Comparison of ENCODE assay signal across 8 cellular contexts in the genomic region with DNA sequence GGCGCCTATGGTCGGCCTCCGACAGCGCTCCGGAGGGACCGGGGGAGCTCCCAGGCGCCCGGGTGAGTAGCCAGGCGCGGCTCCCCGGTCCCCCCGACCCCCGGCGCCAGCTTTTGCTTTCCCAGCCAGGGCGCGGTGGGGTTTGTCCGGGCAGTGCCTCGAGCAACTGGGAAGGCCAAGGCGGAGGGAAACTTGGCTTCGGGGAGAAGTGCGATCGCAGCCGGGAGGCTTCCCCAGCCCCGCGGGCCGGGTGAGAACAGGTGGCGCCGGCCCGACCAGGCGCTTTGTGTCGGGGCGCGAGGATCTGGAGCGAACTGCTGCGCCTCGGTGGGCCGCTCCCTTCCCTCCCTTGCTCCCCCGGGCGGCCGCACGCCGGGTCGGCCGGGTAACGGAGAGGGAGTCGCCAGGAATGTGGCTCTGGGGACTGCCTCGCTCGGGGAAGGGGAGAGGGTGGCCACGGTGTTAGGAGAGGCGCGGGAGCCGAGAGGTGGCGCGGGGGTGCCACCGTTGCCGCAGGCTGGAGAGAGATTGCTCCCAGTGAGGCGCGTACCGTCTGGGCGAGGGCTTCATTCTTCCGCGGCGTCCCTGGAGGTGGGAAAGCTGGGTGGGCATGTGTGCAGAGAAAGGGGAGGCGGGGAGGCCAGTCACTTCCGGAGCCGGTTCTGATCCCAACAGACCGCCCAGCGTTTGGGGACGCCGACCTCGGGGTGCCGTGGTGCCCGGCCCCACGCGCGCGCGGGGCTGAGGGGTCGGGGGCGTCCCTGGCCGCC. TPM values are rescaled to one million over a fixed set of nuclear protein-coding genes. Genes with fewer than 3 reads are reported as not detected.
A peak's percentile ranks its signal among the peaks of the same experiment; 100 is the strongest.
DNase-seq lines count a peak whose midpoint lies in the region; ATAC-seq and TF ChIP-seq lines count a peak whose summit lies in the region.

No MANE protein-coding gene starts in this region.

- H3K4me3 Mint-ChIP-seq in activated T-cell treated with anti-CD3 and anti-CD28 coated beads, Interleukin-2, amount 50 U/mL, for 72 hours, result peak overlapping the region; percentile 86 to 87

- peak; percentile 73 for DNase-seq in BE2C
- DNase-seq in HL-60 (ENCODE audit: low read depth in 1 of 2, low spot score in 1 of 2), result no peak
- peak; percentile 29 to 33 for DNase-seq in activated T-cell treated with anti-CD3 and anti-CD28 coated beads, Interleukin-2, amount 50 U/mL, for 72 hours
- peak; percentile 60 for DNase-seq in Right ventricle myocardium superior
- DNase-seq in osteoblast (ENCODE audit: insufficient read length, low spot score, missing footprints), result peak; percentile 90
- no peak for DNase-seq in cerebellar cortex (ENCODE audit: low spot score)
- no peak for DNase-seq in NCI-H2107 treated with DMSO at 0.1 percent for 48 hours (lab: John Stamatoyannopoulos, UW; ENCODE audit: unreplicated experiment)

- H3K4me3 ChIP-seq in BE2C (ENCODE audit: low read depth, low read length) (peak overlapping the region; percentile 62), HL-60 (replicated peaks; ENCODE audit: insufficient read depth, low read length) (peak overlapping the region; percentile 31), osteoblast (ENCODE audit: insufficient read depth, low read length) (peak overlapping the region; percentile 73)

- H3K79me2 ChIP-seq in osteoblast (ENCODE audit: insufficient read depth, low read length), result no peaks in the 10 kb centered on the region

- no peak overlapping the region for H3K27ac ChIP-seq in HL-60 (replicated peaks)
- no peak overlapping the region for H3K27ac ChIP-seq in osteoblast (ENCODE audit: low read depth, low read length)

- ATAC-seq in GM18868 (IDR thresholded peaks at IDR 0.05; ENCODE audit: unreplicated experiment) (peak; percentile 21), Right ventricle myocardium superior (ENCODE audit: poor library complexity) (peak; percentile 76)
- ATAC-seq in activated T-cell treated with anti-CD3 and anti-CD28 coated beads, Interleukin-2, amount 50 U/mL, for 72 hours (replicated peaks in 1 of 2), result peak; percentile 41 to 44

- H4K20me1 ChIP-seq in osteoblast (ENCODE audit: insufficient read depth, low read length), result no peaks in the 10 kb centered on the region

- H3K27me3 Mint-ChIP-seq in activated T-cell treated with anti-CD3 and anti-CD28 coated beads, Interleukin-2, amount 50 U/mL, for 72 hours (ENCODE audit: low read depth), result peaks cover 69% of the 10 kb centered on the region

- TF ChIP-seq CTCF in BE2C (IDR thresholded peaks at IDR 0.05; ENCODE audit: low read depth, low read length), result peak; percentile 34
- TF ChIP-seq CTCF in HL-60 (IDR thresholded peaks at IDR 0.05; ENCODE audit: insufficient read depth, low read length), result no peak
- TF ChIP-seq CTCF in osteoblast (IDR thresholded peaks at IDR 0.05; ENCODE audit: extremely low read depth, low read depth, low read length), result peak; percentile 11

- no peak overlapping the region for H3K27ac Mint-ChIP-seq in activated T-cell treated with anti-CD3 and anti-CD28 coated beads, Interleukin-2, amount 50 U/mL, for 72 hours

- peaks cover 17% of the 10 kb centered on the region for H3K4me1 ChIP-seq in BE2C
- H3K4me1 ChIP-seq in osteoblast (ENCODE audit: insufficient read depth, low read length), result peaks cover 5% of the 10 kb centered on the region

- peaks cover 0 to 9% of the 10 kb centered on the region in 2 donors for H3K36me3 Mint-ChIP-seq in activated T-cell treated with anti-CD3 and anti-CD28 coated beads, Interleukin-2, amount 50 U/mL, for 72 hours (ENCODE audit: insufficient read depth in 2 of 2)

- peaks cover 42% of the 10 kb centered on the region for H3K4me1 Mint-ChIP-seq in activated T-cell treated with anti-CD3 and anti-CD28 coated beads, Interleukin-2, amount 50 U/mL, for 72 hours (ENCODE audit: low read depth)

- no peaks in the 10 kb centered on the region for H3K9me3 ChIP-seq in BE2C
- no peaks in the 10 kb centered on the region for H3K9me3 ChIP-seq in osteoblast (ENCODE audit: low read depth, low read length)

- intact Hi-C loops in Right ventricle myocardium superior (cut with DNase I), result loop anchor here (10.0 kb wide), 1 partner anchor 147 kb away; no protein-coding TSS in a partner anchor

- H3K27me3 ChIP-seq in BE2C (no peaks in the 10 kb centered on the region), HL-60 (ENCODE audit: insufficient read depth, poor library complexity, severe bottlenecking) (peaks cover 18% of the 10 kb centered on the region), osteoblast (ENCODE audit: insufficient read depth, low read length) (peaks cover 37% of the 10 kb centered on the region)

- H2AFZ ChIP-seq in osteoblast (ENCODE audit: low read length), result peak overlapping the region; percentile 41

- H3K36me3 ChIP-seq in BE2C, result no peaks in the 10 kb centered on the region
- no peaks in the 10 kb centered on the region for H3K36me3 ChIP-seq in osteoblast (ENCODE audit: insufficient read depth, low read length)

- no peaks in the 10 kb centered on the region for H3K9me3 Mint-ChIP-seq in activated T-cell treated with anti-CD3 and anti-CD28 coated beads, Interleukin-2, amount 50 U/mL, for 72 hours

- peak overlapping the region; percentile 79 for H3K4me2 ChIP-seq in osteoblast (ENCODE audit: insufficient read depth, low read length)

RNA-seq across cellular contexts. Expression of a gene that starts 0.6 kb away (rescaled TPM):
- 27.7 TPM for polyA plus RNA-seq in BE2C (2012; ENCODE audit: insufficient read depth, insufficient read length, low read depth)
- total RNA-seq in activated T-cell treated with anti-CD3 and anti-CD28 coated beads, Interleukin-2, amount 50 U/mL, for 72 hours, result 10 to 100 TPM; 28.9 to 37.8 TPM
- total RNA-seq in Right ventricle myocardium superior, result 5.3 TPM
- total RNA-seq in osteoblast, result 42.7 and 55.4 TPM in 2 replicates

Comparison
In these comparisons a context has a peak if more than half of its experiments do, and no peak if none do; other contexts are left out.
1. DNase-seq: peak in BE2C (single experiment), activated T-cell treated with anti-CD3 and anti-CD28 coated beads, Interleukin-2, amount 50 U/mL, for 72 hours (2 of 2), Right ventricle myocardium superior (single experiment) and osteoblast (single experiment); none in HL-60 (0 of 2), cerebellar cortex (single experiment) and NCI-H2107 treated with DMSO at 0.1 percent for 48 hours (single experiment).
2. ATAC-seq: peak in every context shown above with its lines; median percentile 76 in Right ventricle myocardium superior; 42 in activated T-cell treated with anti-CD3 and anti-CD28 coated beads, Interleukin-2, amount 50 U/mL, for 72 hours; 21 in GM18868.
3. Peak in every context shown above with its lines, with median percentiles within 50 percentile points of each other: H3K4me3 ChIP-seq.